ENCODE assay signal across 2 cellular contexts in the genomic region with DNA sequence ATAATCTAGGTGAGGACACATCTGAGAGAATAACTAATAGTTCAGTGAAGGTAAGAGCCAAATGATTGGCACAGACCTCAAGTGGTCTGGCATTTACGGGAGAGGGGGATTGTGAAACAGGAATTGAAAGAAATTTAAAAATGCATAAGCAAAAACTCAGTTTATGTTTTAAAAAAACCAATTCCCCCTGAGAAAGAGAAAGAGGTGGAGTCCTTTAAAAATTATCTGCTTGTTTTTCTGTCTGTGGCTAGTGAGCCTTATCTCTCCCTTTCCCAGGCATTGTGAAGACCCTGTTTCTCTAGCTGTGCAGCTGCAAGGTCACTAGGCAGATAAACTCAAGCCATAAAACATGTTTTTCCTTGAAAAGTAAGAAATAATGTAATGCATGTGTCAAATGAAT.
TF ChIP-seq lines count a peak whose summit lies in the region.
"Not testable (repeated sequence)": the region's sequence is repeated elsewhere in the genome, so short reads cannot be mapped to it uniquely, and the experiment has no call there.

No MANE protein-coding gene starts in this region.

TF ChIP-seq in GM12891, 5 proteins besides CTCF, POLR2A, EP300 and RAD21:
- peak; percentile 15; the same call in 1 of the 2 replicates for TF ChIP-seq SPI1 (IDR thresholded peaks at IDR 0.05; ENCODE audit: low read depth, low read length)

TF ChIP-seq in K562, 482 proteins besides CTCF, POLR2A, EP300 and RAD21 (continues in another document):
- TF ChIP-seq STAT5A (IDR thresholded peaks at IDR 0.05; ENCODE audit: borderline replicate concordance, low read length), result peak; percentile 79
- peak; percentile 30; the same call in 1 of the 2 replicates for TF ChIP-seq BCOR (IDR thresholded peaks at IDR 0.05)
- TF ChIP-seq KLF16 (IDR thresholded peaks at IDR 0.05), result peak; percentile 81
- TF ChIP-seq ELF4 (CRISPR knock-in tag; IDR thresholded peaks at IDR 0.05), result 0 out of 2 replicates have a peak, but pooled peaks have one; percentile 6
- TF ChIP-seq ESRRA (IDR thresholded peaks at IDR 0.05; ENCODE audit: borderline replicate concordance, low read depth), result peak; percentile 50; the same call in 1 of the 2 replicates
- TF ChIP-seq RCOR1 (IDR thresholded peaks at IDR 0.05; ENCODE audit: borderline replicate concordance in 1 of 2, low read depth in 2 of 2, low read length in 2 of 2), result peak in 1 of 2 experiments; percentile 26; a peak in 1 of 4 replicates
- TF ChIP-seq TEAD4 (IDR thresholded peaks at IDR 0.05; ENCODE audit: low read length), result peak; percentile 89
- not testable (repeated sequence) for TF ChIP-seq TEAD4 (CRISPR knock-in tag; IDR thresholded peaks at IDR 0.05; ENCODE audit: borderline replicate concordance); FOXM1 (CRISPR knock-in tag; IDR thresholded peaks at IDR 0.05; ENCODE audit: low read depth)
- TF ChIP-seq, protein P1, sequence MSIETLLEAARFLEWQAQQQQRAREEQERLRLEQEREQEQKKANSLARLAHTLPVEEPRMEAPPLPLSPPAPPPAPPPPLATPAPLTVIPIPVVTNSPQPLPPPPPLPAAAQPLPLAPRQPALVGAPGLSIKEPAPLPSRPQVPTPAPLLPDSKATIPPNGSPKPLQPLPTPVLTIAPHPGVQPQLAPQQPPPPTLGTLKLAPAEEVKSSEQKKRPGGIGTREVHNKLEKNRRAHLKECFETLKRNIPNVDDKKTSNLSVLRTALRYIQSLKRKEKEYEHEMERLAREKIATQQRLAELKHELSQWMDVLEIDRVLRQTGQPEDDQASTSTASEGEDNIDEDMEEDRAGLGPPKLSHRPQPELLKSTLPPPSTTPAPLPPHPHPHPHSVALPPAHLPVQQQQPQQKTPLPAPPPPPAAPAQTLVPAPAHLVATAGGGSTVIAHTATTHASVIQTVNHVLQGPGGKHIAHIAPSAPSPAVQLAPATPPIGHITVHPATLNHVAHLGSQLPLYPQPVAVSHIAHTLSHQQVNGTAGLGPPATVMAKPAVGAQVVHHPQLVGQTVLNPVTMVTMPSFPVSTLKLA (conservative IDR thresholded peaks at IDR 0.05), result peak; percentile 18 to 45; a peak in 1 of 4 replicates
- TF ChIP-seq RBBP5 (IDR thresholded peaks at IDR 0.05; ENCODE audit: borderline replicate concordance, insufficient read depth, low read length, poor library complexity, severe bottlenecking), result peak; percentile 65
- TF ChIP-seq, protein P2, sequence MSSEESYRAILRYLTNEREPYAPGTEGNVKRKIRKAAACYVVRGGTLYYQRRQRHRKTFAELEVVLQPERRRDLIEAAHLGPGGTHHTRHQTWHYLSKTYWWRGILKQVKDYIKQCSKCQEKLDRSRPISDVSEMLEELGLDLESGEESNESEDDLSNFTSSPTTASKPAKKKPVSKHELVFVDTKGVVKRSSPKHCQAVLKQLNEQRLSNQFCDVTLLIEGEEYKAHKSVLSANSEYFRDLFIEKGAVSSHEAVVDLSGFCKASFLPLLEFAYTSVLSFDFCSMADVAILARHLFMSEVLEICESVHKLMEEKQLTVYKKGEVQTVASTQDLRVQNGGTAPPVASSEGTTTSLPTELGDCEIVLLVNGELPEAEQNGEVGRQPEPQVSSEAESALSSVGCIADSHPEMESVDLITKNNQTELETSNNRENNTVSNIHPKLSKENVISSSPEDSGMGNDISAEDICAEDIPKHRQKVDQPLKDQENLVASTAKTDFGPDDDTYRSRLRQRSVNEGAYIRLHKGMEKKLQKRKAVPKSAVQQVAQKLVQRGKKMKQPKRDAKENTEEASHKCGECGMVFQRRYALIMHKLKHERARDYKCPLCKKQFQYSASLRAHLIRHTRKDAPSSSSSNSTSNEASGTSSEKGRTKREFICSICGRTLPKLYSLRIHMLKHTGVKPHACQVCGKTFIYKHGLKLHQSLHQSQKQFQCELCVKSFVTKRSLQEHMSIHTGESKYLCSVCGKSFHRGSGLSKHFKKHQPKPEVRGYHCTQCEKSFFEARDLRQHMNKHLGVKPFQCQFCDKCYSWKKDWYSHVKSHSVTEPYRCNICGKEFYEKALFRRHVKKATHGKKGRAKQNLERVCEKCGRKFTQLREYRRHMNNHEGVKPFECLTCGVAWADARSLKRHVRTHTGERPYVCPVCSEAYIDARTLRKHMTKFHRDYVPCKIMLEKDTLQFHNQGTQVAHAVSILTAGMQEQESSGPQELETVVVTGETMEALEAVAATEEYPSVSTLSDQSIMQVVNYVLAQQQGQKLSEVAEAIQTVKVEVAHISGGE (CRISPR knock-in tag; IDR thresholded peaks at IDR 0.05), result peak in 1 of 3 experiments; percentile 49; a peak in 1 of 6 replicates
- TF ChIP-seq NCOR1 (IDR thresholded peaks at IDR 0.05), result peak; percentile 90
- TF ChIP-seq SMARCE1 (IDR thresholded peaks at IDR 0.05), result peak; percentile 84
- peak; percentile 56; the same call in 1 of the 2 replicates for TF ChIP-seq GTF2E2 (tag; IDR thresholded peaks at IDR 0.05)
- peak; percentile 87 for TF ChIP-seq CBFA2T2 (conservative IDR thresholded peaks at IDR 0.05)
- TF ChIP-seq FOSL1 (tag; conservative IDR thresholded peaks at IDR 0.05), result peak; percentile 48
- TF ChIP-seq MTA2 (IDR thresholded peaks at IDR 0.05; ENCODE audit: low read depth), result peak; percentile 87
- peak; percentile 73 for TF ChIP-seq POLR2AphosphoS5 (IDR thresholded peaks at IDR 0.05; ENCODE audit: control insufficient read depth, insufficient read depth, low read depth, low read length)
- peak; percentile 94 for TF ChIP-seq TCF3 (CRISPR knock-in tag; IDR thresholded peaks at IDR 0.05)
- TF ChIP-seq, protein P3, sequence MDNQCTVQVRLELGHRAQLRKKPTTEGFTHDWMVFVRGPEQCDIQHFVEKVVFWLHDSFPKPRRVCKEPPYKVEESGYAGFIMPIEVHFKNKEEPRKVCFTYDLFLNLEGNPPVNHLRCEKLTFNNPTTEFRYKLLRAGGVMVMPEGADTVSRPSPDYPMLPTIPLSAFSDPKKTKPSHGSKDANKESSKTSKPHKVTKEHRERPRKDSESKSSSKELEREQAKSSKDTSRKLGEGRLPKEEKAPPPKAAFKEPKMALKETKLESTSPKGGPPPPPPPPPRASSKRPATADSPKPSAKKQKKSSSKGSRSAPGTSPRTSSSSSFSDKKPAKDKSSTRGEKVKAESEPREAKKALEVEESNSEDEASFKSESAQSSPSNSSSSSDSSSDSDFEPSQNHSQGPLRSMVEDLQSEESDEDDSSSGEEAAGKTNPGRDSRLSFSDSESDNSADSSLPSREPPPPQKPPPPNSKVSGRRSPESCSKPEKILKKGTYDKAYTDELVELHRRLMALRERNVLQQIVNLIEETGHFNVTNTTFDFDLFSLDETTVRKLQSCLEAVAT (IDR thresholded peaks at IDR 0.05), result 0 out of 4 replicates have a peak, but pooled peaks of 1 of the 2 experiments have one; percentile 35
- TF ChIP-seq FOXM1 (IDR thresholded peaks at IDR 0.05; ENCODE audit: low read depth), result peak; percentile 60
- peak; percentile 91 for TF ChIP-seq SMARCA4 (IDR thresholded peaks at IDR 0.05)
- peak in 1 of 2 experiments; percentile 71; a peak in 3 of 4 replicates for TF ChIP-seq TRIM24 (IDR thresholded peaks at IDR 0.05)
- peak; percentile 12; the same call in 1 of the 2 replicates for TF ChIP-seq ZNF766 (CRISPR knock-in tag; conservative IDR thresholded peaks at IDR 0.05)
- peak; percentile 93 for TF ChIP-seq CBFA2T3 (IDR thresholded peaks at IDR 0.05)
- TF ChIP-seq MEIS2 (IDR thresholded peaks at IDR 0.05; ENCODE audit: partially characterized antibody), result peak; percentile 76
- TF ChIP-seq, protein P4, sequence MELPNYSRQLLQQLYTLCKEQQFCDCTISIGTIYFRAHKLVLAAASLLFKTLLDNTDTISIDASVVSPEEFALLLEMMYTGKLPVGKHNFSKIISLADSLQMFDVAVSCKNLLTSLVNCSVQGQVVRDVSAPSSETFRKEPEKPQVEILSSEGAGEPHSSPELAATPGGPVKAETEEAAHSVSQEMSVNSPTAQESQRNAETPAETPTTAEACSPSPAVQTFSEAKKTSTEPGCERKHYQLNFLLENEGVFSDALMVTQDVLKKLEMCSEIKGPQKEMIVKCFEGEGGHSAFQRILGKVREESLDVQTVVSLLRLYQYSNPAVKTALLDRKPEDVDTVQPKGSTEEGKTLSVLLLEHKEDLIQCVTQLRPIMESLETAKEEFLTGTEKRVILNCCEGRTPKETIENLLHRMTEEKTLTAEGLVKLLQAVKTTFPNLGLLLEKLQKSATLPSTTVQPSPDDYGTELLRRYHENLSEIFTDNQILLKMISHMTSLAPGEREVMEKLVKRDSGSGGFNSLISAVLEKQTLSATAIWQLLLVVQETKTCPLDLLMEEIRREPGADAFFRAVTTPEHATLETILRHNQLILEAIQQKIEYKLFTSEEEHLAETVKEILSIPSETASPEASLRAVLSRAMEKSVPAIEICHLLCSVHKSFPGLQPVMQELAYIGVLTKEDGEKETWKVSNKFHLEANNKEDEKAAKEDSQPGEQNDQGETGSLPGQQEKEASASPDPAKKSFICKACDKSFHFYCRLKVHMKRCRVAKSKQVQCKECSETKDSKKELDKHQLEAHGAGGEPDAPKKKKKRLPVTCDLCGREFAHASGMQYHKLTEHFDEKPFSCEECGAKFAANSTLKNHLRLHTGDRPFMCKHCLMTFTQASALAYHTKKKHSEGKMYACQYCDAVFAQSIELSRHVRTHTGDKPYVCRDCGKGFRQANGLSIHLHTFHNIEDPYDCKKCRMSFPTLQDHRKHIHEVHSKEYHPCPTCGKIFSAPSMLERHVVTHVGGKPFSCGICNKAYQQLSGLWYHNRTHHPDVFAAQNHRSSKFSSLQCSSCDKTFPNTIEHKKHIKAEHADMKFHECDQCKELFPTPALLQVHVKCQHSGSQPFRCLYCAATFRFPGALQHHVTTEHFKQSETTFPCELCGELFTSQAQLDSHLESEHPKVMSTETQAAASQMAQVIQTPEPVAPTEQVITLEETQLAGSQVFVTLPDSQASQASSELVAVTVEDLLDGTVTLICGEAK (IDR thresholded peaks at IDR 0.05), result 0 out of 2 replicates have a peak, but pooled peaks have one; percentile 26
- TF ChIP-seq, protein P4 (CRISPR knock-in tag; IDR thresholded peaks at IDR 0.05), result not testable (repeated sequence)
- TF ChIP-seq PHB2 (IDR thresholded peaks at IDR 0.05; ENCODE audit: low read depth), result peak; percentile 66; the same call in 1 of the 2 replicates
- peak in 1 of 2 experiments; percentile 68; a peak in 2 of 4 replicates for TF ChIP-seq TBL1XR1 (IDR thresholded peaks at IDR 0.05; ENCODE audit: low read length in 2 of 2)
- TF ChIP-seq SMAD4 (CRISPR knock-in tag; conservative IDR thresholded peaks at IDR 0.05), result peak; percentile 47
- TF ChIP-seq KDM1A (IDR thresholded peaks at IDR 0.05), result peak; percentile 64 to 78
- peak; percentile 90 for TF ChIP-seq DPF2 (IDR thresholded peaks at IDR 0.05)
- TF ChIP-seq NFIC (IDR thresholded peaks at IDR 0.05), result peak; percentile 75
- TF ChIP-seq TAL1 (IDR thresholded peaks at IDR 0.05), result peak; percentile 90
- TF ChIP-seq GATAD2B (IDR thresholded peaks at IDR 0.05; ENCODE audit: borderline replicate concordance), result 0 out of 2 replicates have a peak, but pooled peaks have one; percentile 56
- TF ChIP-seq, protein P5, sequence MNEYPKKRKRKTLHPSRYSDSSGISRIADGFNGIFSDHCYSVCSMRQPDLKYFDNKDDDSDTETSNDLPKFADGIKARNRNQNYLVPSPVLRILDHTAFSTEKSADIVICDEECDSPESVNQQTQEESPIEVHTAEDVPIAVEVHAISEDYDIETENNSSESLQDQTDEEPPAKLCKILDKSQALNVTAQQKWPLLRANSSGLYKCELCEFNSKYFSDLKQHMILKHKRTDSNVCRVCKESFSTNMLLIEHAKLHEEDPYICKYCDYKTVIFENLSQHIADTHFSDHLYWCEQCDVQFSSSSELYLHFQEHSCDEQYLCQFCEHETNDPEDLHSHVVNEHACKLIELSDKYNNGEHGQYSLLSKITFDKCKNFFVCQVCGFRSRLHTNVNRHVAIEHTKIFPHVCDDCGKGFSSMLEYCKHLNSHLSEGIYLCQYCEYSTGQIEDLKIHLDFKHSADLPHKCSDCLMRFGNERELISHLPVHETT (CRISPR knock-in tag; conservative IDR thresholded peaks at IDR 0.05 in 1 of 2, IDR thresholded peaks at IDR 0.05 in 1 of 2), result 0 out of 4 replicates have a peak, but pooled peaks of 1 of the 2 experiments have one; percentile 62
- 0 out of 4 replicates have a peak, but pooled peaks have one; percentile 27 to 37 for TF ChIP-seq HDAC1 (IDR thresholded peaks at IDR 0.05)
